Comparison of ENCODE assay signal across 1 cellular context in genomic region chr1:41241748-41242644, GRCh38.
TF ChIP-seq lines count a peak whose summit lies in the region.

SCMH1 (minus strand) TSS chr1:41242306; CDS start chr1:41186133, 56,173 bp downstream.

TF ChIP-seq in K562, 482 proteins besides CTCF, POLR2A, EP300 and RAD21 (continued from another document and continues in another):
- TF ChIP-seq SRSF7 (optimal IDR thresholded peaks at IDR 0.05; ENCODE audit: low read depth, low read length) (no peak), ZFX (CRISPR knock-in tag; IDR thresholded peaks at IDR 0.05) (peak; percentile 95), TCF3 (CRISPR knock-in tag; IDR thresholded peaks at IDR 0.05) (no peak), CC2D1A (IDR thresholded peaks at IDR 0.05) (no peak), MBD1 (CRISPR knock-in tag; IDR thresholded peaks at IDR 0.05) (no peak), ZNF133 (CRISPR knock-in tag; IDR thresholded peaks at IDR 0.05) (no peak), NR2C2 (CRISPR knock-in tag; IDR thresholded peaks at IDR 0.05) (no peak; the same call in 1 of the 2 replicates), NR2C2 (tag; IDR thresholded peaks at IDR 0.05) (peak; percentile 54; the same call in 1 of the 2 replicates), RNF2 (IDR thresholded peaks at IDR 0.05) (no peak), KHSRP (IDR thresholded peaks at IDR 0.05) (no peak), U2AF1 (optimal IDR thresholded peaks at IDR 0.05; ENCODE audit: low read depth, low read length) (peak; percentile 64), NR1H2 (CRISPR knock-in tag; IDR thresholded peaks at IDR 0.05) (peak; percentile 62; the same call in 1 of the 2 replicates), SRF (CRISPR knock-in tag; IDR thresholded peaks at IDR 0.05) (0 out of 4 replicates have a peak, but pooled peaks of 1 of the 2 experiments have one; percentile 29), RFX7 (CRISPR knock-in tag; IDR thresholded peaks at IDR 0.05) (no peak), ESRRB (CRISPR knock-in tag; IDR thresholded peaks at IDR 0.05; ENCODE audit: borderline replicate concordance) (no peak), THRB (CRISPR knock-in tag; conservative IDR thresholded peaks at IDR 0.05) (no peak), THAP7 (CRISPR knock-in tag; IDR thresholded peaks at IDR 0.05) (no peak), E2F4 (CRISPR knock-in tag; IDR thresholded peaks at IDR 0.05; ENCODE audit: low read depth) (no peak), TEAD2 (tag; IDR thresholded peaks at IDR 0.05) (no peak), SP1 (CRISPR knock-in tag; IDR thresholded peaks at IDR 0.05) (peak; percentile 58; the same call in 1 of the 2 replicates), CBFB (CRISPR knock-in tag; IDR thresholded peaks at IDR 0.05) (no peak), RERE (CRISPR knock-in tag; IDR thresholded peaks at IDR 0.05; ENCODE audit: borderline replicate concordance) (no peak), L3MBTL2 (IDR thresholded peaks at IDR 0.05) (peak; percentile 88), NFRKB (IDR thresholded peaks at IDR 0.05; ENCODE audit: low read depth) (peak; percentile 36; the same call in 1 of the 2 replicates), ZBTB2 (IDR thresholded peaks at IDR 0.05) (no peak), ASH1L (IDR thresholded peaks at IDR 0.05; ENCODE audit: borderline replicate concordance, low read depth, partially characterized antibody) (no peak), FOXK2 (conservative IDR thresholded peaks at IDR 0.05 in 1 of 2, IDR thresholded peaks at IDR 0.05 in 1 of 2; ENCODE audit: low read depth in 2 of 2) (no peak), FOXA1 (IDR thresholded peaks at IDR 0.05; ENCODE audit: borderline replicate concordance) (no peak), ETV6 (IDR thresholded peaks at IDR 0.05; ENCODE audit: borderline replicate concordance in 1 of 2, low read depth in 2 of 2, low read length in 1 of 2) (no peak), ETV6 (CRISPR knock-in tag; IDR thresholded peaks at IDR 0.05; ENCODE audit: borderline replicate concordance) (no peak), MTA1 (IDR thresholded peaks at IDR 0.05; ENCODE audit: borderline replicate concordance) (no peak), MEIS2 (IDR thresholded peaks at IDR 0.05; ENCODE audit: partially characterized antibody) (no peak), OTX1 (CRISPR knock-in tag; IDR thresholded peaks at IDR 0.05) (no peak), TCF15 (CRISPR knock-in tag; IDR thresholded peaks at IDR 0.05) (no peak), RBM15 (IDR thresholded peaks at IDR 0.05; ENCODE audit: insufficient read depth, low read length) (no peak), ETS2 (tag; IDR thresholded peaks at IDR 0.05; ENCODE audit: borderline replicate concordance, poor library complexity, severe bottlenecking) (no peak), ZNF518B (CRISPR knock-in tag; IDR thresholded peaks at IDR 0.05) (no peak), ZSCAN32 (CRISPR knock-in tag; IDR thresholded peaks at IDR 0.05) (no peak), SP2 (IDR thresholded peaks at IDR 0.05; ENCODE audit: extremely low read depth, low read depth, low read length, poor library complexity, severe bottlenecking) (no peak), ZNF785 (CRISPR knock-in tag; IDR thresholded peaks at IDR 0.05) (no peak), STAG1 (CRISPR knock-in tag; IDR thresholded peaks at IDR 0.05; ENCODE audit: borderline replicate concordance) (0 out of 2 replicates have a peak, but pooled peaks have one; percentile 10), EHMT2 (IDR thresholded peaks at IDR 0.05) (no peak), ZNF655 (CRISPR knock-in tag; IDR thresholded peaks at IDR 0.05) (no peak), CEBPG (CRISPR knock-in tag; IDR thresholded peaks at IDR 0.05) (no peak), CEBPG (tag; conservative IDR thresholded peaks at IDR 0.05 in 1 of 2, IDR thresholded peaks at IDR 0.05 in 1 of 2) (no peak), ZNF134 (CRISPR knock-in tag; conservative IDR thresholded peaks at IDR 0.05) (no peak), ZFPM2 (CRISPR knock-in tag; IDR thresholded peaks at IDR 0.05) (no peak), RBM14 (IDR thresholded peaks at IDR 0.05; ENCODE audit: borderline replicate concordance, insufficient read depth, low read depth, low read length) (no peak)
